In genomic region chr4:973431-974397, GRCh38 we compare ENCODE assay signal across 8 cellular contexts. TPM values are rescaled to one million over a fixed set of nuclear protein-coding genes. Genes with fewer than 3 reads are reported as not detected.
A peak's percentile ranks its signal among the peaks of the same experiment; 100 is the strongest.
DNase-seq lines count a peak whose midpoint lies in the region; ATAC-seq lines count a peak whose summit lies in the region.

A gene with protein sequence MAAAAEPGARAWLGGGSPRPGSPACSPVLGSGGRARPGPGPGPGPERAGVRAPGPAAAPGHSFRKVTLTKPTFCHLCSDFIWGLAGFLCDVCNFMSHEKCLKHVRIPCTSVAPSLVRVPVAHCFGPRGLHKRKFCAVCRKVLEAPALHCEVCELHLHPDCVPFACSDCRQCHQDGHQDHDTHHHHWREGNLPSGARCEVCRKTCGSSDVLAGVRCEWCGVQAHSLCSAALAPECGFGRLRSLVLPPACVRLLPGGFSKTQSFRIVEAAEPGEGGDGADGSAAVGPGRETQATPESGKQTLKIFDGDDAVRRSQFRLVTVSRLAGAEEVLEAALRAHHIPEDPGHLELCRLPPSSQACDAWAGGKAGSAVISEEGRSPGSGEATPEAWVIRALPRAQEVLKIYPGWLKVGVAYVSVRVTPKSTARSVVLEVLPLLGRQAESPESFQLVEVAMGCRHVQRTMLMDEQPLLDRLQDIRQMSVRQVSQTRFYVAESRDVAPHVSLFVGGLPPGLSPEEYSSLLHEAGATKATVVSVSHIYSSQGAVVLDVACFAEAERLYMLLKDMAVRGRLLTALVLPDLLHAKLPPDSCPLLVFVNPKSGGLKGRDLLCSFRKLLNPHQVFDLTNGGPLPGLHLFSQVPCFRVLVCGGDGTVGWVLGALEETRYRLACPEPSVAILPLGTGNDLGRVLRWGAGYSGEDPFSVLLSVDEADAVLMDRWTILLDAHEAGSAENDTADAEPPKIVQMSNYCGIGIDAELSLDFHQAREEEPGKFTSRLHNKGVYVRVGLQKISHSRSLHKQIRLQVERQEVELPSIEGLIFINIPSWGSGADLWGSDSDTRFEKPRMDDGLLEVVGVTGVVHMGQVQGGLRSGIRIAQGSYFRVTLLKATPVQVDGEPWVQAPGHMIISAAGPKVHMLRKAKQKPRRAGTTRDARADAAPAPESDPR (minus strand): TSS chr4:973569. CDS start chr4:973482, 87 bp downstream.

- peak; percentile 66 for DNase-seq in NCI-H82 (lab: John Stamatoyannopoulos, UW)
- DNase-seq in NCI-H82 treated with DMSO at 0.1 percent for 48 hours (lab: John Stamatoyannopoulos, UW; ENCODE audit: unreplicated experiment), result no peak
- DNase-seq in NOMO-1 treated with dmso at 0.1 percent for 144 hours (lab: John Stamatoyannopoulos, UW; ENCODE audit: unreplicated experiment), result peak; percentile 76
- DNase-seq in activated CD8-positive, alpha-beta memory T cell treated with anti-CD3 and anti-CD28 coated beads, Interleukin-2, amount 50 U/mL, for 4 hours, result peak; percentile 89
- DNase-seq in epidermal melanocyte (ENCODE audit: insufficient read length, low spot score), result peak; percentile 98
- DNase-seq in stimulated activated CD8-positive, alpha-beta memory T cell treated with anti-CD3 and anti-CD28 coated beads, Interleukin-15, amount 100 ng/mL, for 48 hours (ENCODE audit: low read depth in 2 of 2), result peak; percentile 77 to 83

- peaks cover 46% of the 10 kb centered on the region for H3K4me1 ChIP-seq in mononuclear cell (ENCODE audit: insufficient read depth, low read length)

- peak within 1 kb of the TSS; percentile 58 for H3K4me3 ChIP-seq in mononuclear cell (ENCODE audit: low read length)

- ATAC-seq in HG03095 (IDR thresholded peaks at IDR 0.05; ENCODE audit: unreplicated experiment), result peak; percentile 60

- H3K27me3 ChIP-seq in mononuclear cell (ENCODE audit: insufficient read depth, low read length), result no peaks in the 10 kb centered on the region

- H3K9me3 ChIP-seq in mononuclear cell (ENCODE audit: low read depth, low read length), result no peaks in the 10 kb centered on the region

RNA-seq across cellular contexts. Expression of the gene that starts here (rescaled TPM):
- 10.8 TPM for total RNA-seq in mononuclear cell
